8 cellular contexts compared by ENCODE assay signal in the genomic region with DNA sequence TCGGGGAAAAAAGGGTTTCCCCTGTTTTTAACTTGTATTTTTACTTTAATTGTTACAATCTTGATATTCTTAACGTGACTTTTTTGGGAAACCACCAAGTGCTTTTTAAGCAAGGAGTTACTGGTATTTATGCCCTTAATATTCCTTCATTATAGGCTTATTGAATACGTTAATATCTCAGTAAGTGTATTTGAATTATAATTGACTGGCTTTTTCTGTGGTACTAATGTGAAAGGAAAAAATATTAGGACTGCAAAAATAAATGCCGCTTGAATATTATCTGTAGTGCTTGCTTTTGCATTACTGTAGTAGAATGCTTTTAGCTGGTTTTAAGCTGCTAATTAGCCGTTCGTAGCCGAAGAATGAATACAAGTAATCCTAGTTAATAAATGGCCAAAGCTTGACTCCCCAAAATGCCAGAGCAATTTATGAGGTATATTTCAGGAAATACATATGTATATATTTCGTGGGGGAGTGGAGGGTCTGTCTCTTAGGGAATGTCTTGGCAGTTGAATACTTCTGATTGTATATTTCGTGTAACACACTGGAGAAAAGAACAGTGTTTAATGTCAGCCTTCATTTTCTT. TPM values are rescaled to one million over a fixed set of nuclear protein-coding genes. Genes with fewer than 3 reads are reported as not detected.
A peak's percentile ranks its signal among the peaks of the same experiment; 100 is the strongest.
DNase-seq lines count a peak whose midpoint lies in the region; ATAC-seq, FAIRE-seq and TF ChIP-seq lines count a peak whose summit lies in the region.

No MANE protein-coding gene starts in this region.

- peaks cover 6% of the 10 kb centered on the region for H3K4me1 ChIP-seq in right cardiac atrium (ENCODE audit: control insufficient read depth, insufficient read depth, low read length)
- peaks cover 27% of the 10 kb centered on the region for H3K4me1 ChIP-seq in smooth muscle cell (ENCODE audit: low read depth)

- H3K79me2 ChIP-seq in smooth muscle cell (ENCODE audit: low read depth), result peaks cover 54% of the 10 kb centered on the region

- no peak for ATAC-seq in right cardiac atrium

- TF ChIP-seq CTCF in VCaP (conservative IDR thresholded peaks at IDR 0.05), result no peak
- no peak for TF ChIP-seq CTCF in smooth muscle cell (IDR thresholded peaks at IDR 0.05; ENCODE audit: borderline replicate concordance, insufficient read depth, poor library complexity, severe bottlenecking)

- FAIRE-seq in GM12891 (lab: Jason Lieb, UNC), result no peak

- H3K27ac ChIP-seq in VCaP (peak overlapping the region; percentile 96), right cardiac atrium (ENCODE audit: low read length) (peak overlapping the region; percentile 65), smooth muscle cell (ENCODE audit: low read depth) (peak overlapping the region; percentile 91)

- peak overlapping the region; percentile 95 for H3K9ac ChIP-seq in smooth muscle cell (ENCODE audit: low read depth)

- H4K20me1 ChIP-seq in smooth muscle cell (ENCODE audit: low read depth), result peaks cover 48% of the 10 kb centered on the region

- no peaks in the 10 kb centered on the region for H3K27me3 ChIP-seq in right cardiac atrium (ENCODE audit: control insufficient read depth, insufficient read depth)
- no peaks in the 10 kb centered on the region for H3K27me3 ChIP-seq in smooth muscle cell (ENCODE audit: low read depth)

- H3K4me2 ChIP-seq in smooth muscle cell, result peak overlapping the region; percentile 96

- intact Hi-C loops in right cardiac atrium (cut with DNase I), result loop anchor here in 3 of 4 donors (5.0 to 10.0 kb wide), 3 partner anchors 51 to 71 kb away; no protein-coding TSS in a partner anchor

- peak overlapping the region; percentile 23 for H2AFZ ChIP-seq in smooth muscle cell (ENCODE audit: low read depth)

- DNase-seq in DMS79 treated with DMSO at 0.1 percent for 48 hours (lab: John Stamatoyannopoulos, UW) (peak; percentile 19), DMS79 (lab: John Stamatoyannopoulos, UW) (no peak), right cardiac atrium (no peak), smooth muscle cell (lab: John Stamatoyannopoulos, UW; ENCODE audit: unreplicated experiment) (no peak), NCI-H2029 treated with DMSO at 0.1 percent for 48 hours (lab: John Stamatoyannopoulos, UW) (no peak), NCI-H345 treated with DMSO at 0.1 percent for 48 hours (lab: John Stamatoyannopoulos, UW; ENCODE audit: unreplicated experiment) (no peak), GM12891 (ENCODE audit: insufficient read length, low spot score) (no peak)

- no peak for TF ChIP-seq POLR2A in GM12891 (IDR thresholded peaks at IDR 0.05; ENCODE audit: low read depth, low read length)

- H3K4me3 ChIP-seq in right cardiac atrium (ENCODE audit: low read length), result peak overlapping the region; percentile 89
- H3K4me3 ChIP-seq in smooth muscle cell, result peak overlapping the region; percentile 79

- no peaks in the 10 kb centered on the region for H3K36me3 ChIP-seq in smooth muscle cell (ENCODE audit: low read depth)

- under 1% methylated on average over 9 of the region's 9 CpGs for WGBS in right cardiac atrium
- 5% methylated on average over 9 of the region's 9 CpGs for WGBS in smooth muscle cell (ENCODE audit: low lambda C conversion rate)

- no peaks in the 10 kb centered on the region for H3F3A ChIP-seq in smooth muscle cell (ENCODE audit: low read depth)

- H3K9me3 ChIP-seq in right cardiac atrium (ENCODE audit: control insufficient read depth, low read length) (no peaks in the 10 kb centered on the region), smooth muscle cell (replicated peaks; ENCODE audit: low read depth) (no peaks in the 10 kb centered on the region)

TF ChIP-seq in GM12891, 5 proteins besides CTCF, POLR2A, EP300 and RAD21:
- no peak for TF ChIP-seq SPI1 (IDR thresholded peaks at IDR 0.05; ENCODE audit: low read depth, low read length)
- TF ChIP-seq POU2F2 (IDR thresholded peaks at IDR 0.05; ENCODE audit: low read depth, low read length), result no peak
- no peak for TF ChIP-seq POLR2AphosphoS5 (IDR thresholded peaks at IDR 0.05; ENCODE audit: low read depth, low read length)
- TF ChIP-seq PAX5 (IDR thresholded peaks at IDR 0.05; ENCODE audit: insufficient read depth, low read length, severe bottlenecking), result no peak
- TF ChIP-seq TAF1 (IDR thresholded peaks at IDR 0.05; ENCODE audit: low read depth, low read length), result no peak

RNA-seq across cellular contexts. Expression of gene PDCD4, which starts 1.3 kb away (rescaled TPM):
- total RNA-seq in right cardiac atrium, result 10 to 100 TPM; 61.5 to 82.7 (median 76.2) TPM
- 39.8 TPM for polyA plus RNA-seq in right cardiac atrium
- 67.0 and 73.5 TPM in 2 replicates for total RNA-seq in smooth muscle cell
- polyA plus RNA-seq in smooth muscle cell, result 124 and 141 TPM in 2 replicates
- polyA plus RNA-seq in GM12891 (2012; ENCODE audit: low read depth, missing spikeins), result 287 TPM

RNA-seq across cellular contexts. Expression of gene BBIP1, which starts 45.9 kb away (rescaled TPM):
- total RNA-seq in right cardiac atrium (10 to 100 TPM; 24.5 to 27.8 (median 26.9) TPM), smooth muscle cell (19.5 and 22.3 TPM in 2 replicates)
- polyA plus RNA-seq in right cardiac atrium (30.0 TPM), smooth muscle cell (17.8 and 26.3 TPM in 2 replicates)
- 19.9 TPM for polyA plus RNA-seq in GM12891 (2012; ENCODE audit: low read depth, missing spikeins)

RNA-seq across cellular contexts. Expression of gene SHOC2, which starts 46.3 kb away (rescaled TPM):
- total RNA-seq in right cardiac atrium, result 10 to 100 TPM; 49.4 to 60.7 (median 52.1) TPM
- polyA plus RNA-seq in right cardiac atrium, result 24.8 TPM
- total RNA-seq in smooth muscle cell, result 45.1 and 54.4 TPM in 2 replicates
- 19.3 and 22.7 TPM in 2 replicates for polyA plus RNA-seq in smooth muscle cell
- 24.4 TPM for polyA plus RNA-seq in GM12891 (2012; ENCODE audit: low read depth, missing spikeins)
